12 cellular contexts compared by ENCODE assay signal in genomic region chr1:21317035-21317689, GRCh38. TPM values are rescaled to one million over a fixed set of nuclear protein-coding genes. Genes with fewer than 3 reads are reported as not detected.
DNase-seq lines count a peak whose midpoint lies in the region; ATAC-seq and TF ChIP-seq lines count a peak whose summit lies in the region.
"Had no signal": no experiment of that assay in that cellular context is flagged by ENCODE, and none has a peak within 500 bp of the region (broad histone marks: within the 10 kb centered on the region; RNA-seq: fewer than 3 reads in every experiment).

No MANE protein-coding gene starts in this region.

- H3K27me3 ChIP-seq in BJ (ENCODE audit: control insufficient read depth, insufficient read depth, low read length), result no peaks in the 10 kb centered on the region
- no peaks in the 10 kb centered on the region for H3K27me3 ChIP-seq in ascending aorta
- no peaks in the 10 kb centered on the region for H3K27me3 ChIP-seq in hepatocyte
- H3K27me3 ChIP-seq in rectal smooth muscle tissue (ENCODE audit: control insufficient read depth, insufficient read depth, low read length), result no peaks in the 10 kb centered on the region

- CTCF ChIA-PET in BJ (lab: Yijun Ruan, JAX), result interaction anchor here (0.7 to 1.4 kb wide), 5 partner anchors 9 to 62 kb away, joined by 3 to 4 read pairs (median 3); no protein-coding TSS in a partner anchor

- no peak overlapping the region for H3K4me3 Mint-ChIP-seq in immature natural killer cell
- H3K4me3 Mint-ChIP-seq: naive B cell had no signal

- WGBS in hepatocyte (ENCODE audit: low lambda C conversion rate, missing lambda C conversion rate), result 77% methylated on average over 16 of the region's 16 CpGs

- H3K9me3 Mint-ChIP-seq in immature natural killer cell, result no peaks in the 10 kb centered on the region
- H3K9me3 Mint-ChIP-seq: naive B cell had no signal

- H3K4me2 ChIP-seq in hepatocyte, result peak overlapping the region; percentile 42

- DNase-seq in BJ (ENCODE audit: low read depth) (peak; percentile 65), ascending aorta (ENCODE audit: low spot score in 2 of 2) (peak; percentile 85 to 97), hepatocyte (ENCODE audit: low spot score) (no peak), immature natural killer cell (no peak), NCI-H2081 (lab: John Stamatoyannopoulos, UW) (no peak), dermis blood vessel endothelial cell (no peak)
- DNase-seq: activated CD4-positive, alpha-beta T cell treated with anti-CD3 and anti-CD28 coated beads for 48 hours; cerebellar nuclear complex; naive B cell; stimulated activated naive CD4-positive, alpha-beta T cell treated with Interleukin-2 at 50 U/mL for 16 hours had no signal

- H3K27ac Mint-ChIP-seq in immature natural killer cell, result no peak overlapping the region

- H3K27me3 Mint-ChIP-seq in immature natural killer cell (ENCODE audit: low read depth in 3 of 3), result peaks cover 0 to 2% (median 0%) of the 10 kb centered on the region in 3 donors
- H3K27me3 Mint-ChIP-seq: naive B cell had no signal

- H3K9me3 ChIP-seq in ascending aorta, result no peaks in the 10 kb centered on the region
- H3K9me3 ChIP-seq in hepatocyte (ENCODE audit: low read depth), result no peaks in the 10 kb centered on the region

- peaks cover 82% of the 10 kb centered on the region for H3K79me2 ChIP-seq in hepatocyte

- H3K27ac ChIP-seq in ascending aorta, result peak overlapping the region; percentile 94 to 97
- H3K27ac ChIP-seq in hepatocyte, result peak overlapping the region; percentile 91
- peak overlapping the region; percentile 55 for H3K27ac ChIP-seq in rectal smooth muscle tissue (ENCODE audit: low read depth, low read length)

- peaks cover 2% of the 10 kb centered on the region; the same call in 1 of the 2 replicates for H3K36me3 ChIP-seq in BJ (ENCODE audit: control insufficient read depth, insufficient read depth, low read length)
- H3K36me3 ChIP-seq in ascending aorta, result no peaks in the 10 kb centered on the region
- no peaks in the 10 kb centered on the region for H3K36me3 ChIP-seq in hepatocyte (replicated peaks; ENCODE audit: insufficient read depth, low read depth)
- H3K36me3 ChIP-seq in rectal smooth muscle tissue (ENCODE audit: control insufficient read depth, insufficient read depth, low read length), result no peaks in the 10 kb centered on the region

- no peak for ATAC-seq in HG03196 (IDR thresholded peaks at IDR 0.05; ENCODE audit: unreplicated experiment)

- POLR2A ChIA-PET in BJ (lab: Charles Lee), result no interaction called here

- intact Hi-C loops in ascending aorta (cut with DNase I), result no loop called here

- H2AFZ ChIP-seq in hepatocyte, result no peak overlapping the region

- H3K4me1 Mint-ChIP-seq in immature natural killer cell, result peaks cover 6 to 14% of the 10 kb centered on the region in 2 donors

- H3K4me3 ChIP-seq in BJ (ENCODE audit: low read depth, low read length) (no peak overlapping the region), ascending aorta (peak overlapping the region in 1 of 2 donors; percentile 12), hepatocyte (no peak overlapping the region), rectal smooth muscle tissue (ENCODE audit: low read length) (no peak overlapping the region)

- no peak for TF ChIP-seq CTCF in BJ (IDR thresholded peaks at IDR 0.05; ENCODE audit: insufficient read depth, low read depth, low read length)
- TF ChIP-seq CTCF in ascending aorta (IDR thresholded peaks at IDR 0.05), result no peak
- no peak for TF ChIP-seq CTCF in hepatocyte (IDR thresholded peaks at IDR 0.05; ENCODE audit: poor library complexity)

- peaks cover 41 to 91% of the 10 kb centered on the region in 2 donors for H3K4me1 ChIP-seq in ascending aorta
- peaks cover 66% of the 10 kb centered on the region for H3K4me1 ChIP-seq in hepatocyte (ENCODE audit: insufficient read depth)
- peaks cover 63% of the 10 kb centered on the region for H3K4me1 ChIP-seq in rectal smooth muscle tissue (ENCODE audit: control insufficient read depth, insufficient read depth, low read length)

- H3K9me2 ChIP-seq in hepatocyte (replicated peaks; ENCODE audit: insufficient read depth), result no peaks in the 10 kb centered on the region

- H4K20me1 ChIP-seq in hepatocyte (ENCODE audit: insufficient read depth, poor library complexity, severe bottlenecking), result no peaks in the 10 kb centered on the region

- no peaks in the 10 kb centered on the region for H3K36me3 Mint-ChIP-seq in immature natural killer cell

- H3K9ac ChIP-seq in rectal smooth muscle tissue (ENCODE audit: low read length), result no peak overlapping the region

RNA-seq across cellular contexts. Expression of gene ECE1, which starts 26.9 kb away (rescaled TPM):
- polyA plus RNA-seq in BJ (2011; rRNA removed), result 70.7 and 150 TPM in 2 replicates
- 47.0 and 47.5 TPM in 2 replicates for polyA minus RNA-seq in BJ (2011; rRNA and poly(A)+ RNA removed)
- total RNA-seq in ascending aorta, result 336 TPM
- 35.1 and 60.8 TPM in 2 replicates for total RNA-seq in hepatocyte
- polyA plus RNA-seq in hepatocyte, result 84.4 and 90.6 TPM in 2 replicates
- polyA plus RNA-seq in immature natural killer cell, result 10 to 100 TPM in 1 of 3 donors, 1 to 10 TPM in 2; 3.3 to 24.7 (median 4.3) TPM
- 223 and 442 TPM in 2 replicates for total RNA-seq in dermis blood vessel endothelial cell

Comparison
In these comparisons a context has a peak if more than half of its experiments do, and no peak if none do; other contexts are left out.
1. DNase-seq: peak in BJ (single experiment) and ascending aorta (2 of 2); none in hepatocyte (single experiment), immature natural killer cell (0 of 3), NCI-H2081 (0 of 2) and dermis blood vessel endothelial cell (single experiment).
2. Peak in every context shown above with its lines, with median percentiles within 50 percentile points of each other: H3K27ac ChIP-seq.